In the genomic region with DNA sequence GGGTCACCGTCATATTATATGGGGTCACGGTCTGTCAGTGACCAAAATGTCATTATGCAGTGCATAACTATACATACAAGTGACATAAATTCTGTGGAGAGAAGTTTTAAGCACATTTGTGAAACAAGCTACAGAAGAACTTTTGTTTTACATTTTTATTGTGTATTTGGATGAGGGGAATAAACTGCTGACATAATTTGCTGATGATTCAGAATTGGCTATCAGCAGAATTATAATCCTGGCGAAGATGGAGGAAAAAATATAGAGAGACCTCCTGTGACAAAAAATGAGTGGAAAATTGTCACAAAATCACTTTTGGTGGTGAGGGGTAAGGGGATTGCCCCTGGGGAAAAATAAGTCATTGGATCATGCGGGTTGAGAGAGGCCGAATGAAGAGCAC, we compare ENCODE assay signal across 1 cellular context.
TF ChIP-seq lines count a peak whose summit lies in the region.

No MANE protein-coding gene starts in this region.

TF ChIP-seq in IMR-90, 13 proteins besides CTCF, POLR2A, EP300 and RAD21:
- TF ChIP-seq, protein P1, sequence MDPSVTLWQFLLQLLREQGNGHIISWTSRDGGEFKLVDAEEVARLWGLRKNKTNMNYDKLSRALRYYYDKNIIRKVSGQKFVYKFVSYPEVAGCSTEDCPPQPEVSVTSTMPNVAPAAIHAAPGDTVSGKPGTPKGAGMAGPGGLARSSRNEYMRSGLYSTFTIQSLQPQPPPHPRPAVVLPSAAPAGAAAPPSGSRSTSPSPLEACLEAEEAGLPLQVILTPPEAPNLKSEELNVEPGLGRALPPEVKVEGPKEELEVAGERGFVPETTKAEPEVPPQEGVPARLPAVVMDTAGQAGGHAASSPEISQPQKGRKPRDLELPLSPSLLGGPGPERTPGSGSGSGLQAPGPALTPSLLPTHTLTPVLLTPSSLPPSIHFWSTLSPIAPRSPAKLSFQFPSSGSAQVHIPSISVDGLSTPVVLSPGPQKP (IDR thresholded peaks at IDR 0.05; ENCODE audit: borderline replicate concordance, low read depth, low read length), result no peak
- TF ChIP-seq MAFK (IDR thresholded peaks at IDR 0.05; ENCODE audit: low read depth, low read length), result peak; percentile 79
